19 cellular contexts compared by ENCODE assay signal in the genomic region with DNA sequence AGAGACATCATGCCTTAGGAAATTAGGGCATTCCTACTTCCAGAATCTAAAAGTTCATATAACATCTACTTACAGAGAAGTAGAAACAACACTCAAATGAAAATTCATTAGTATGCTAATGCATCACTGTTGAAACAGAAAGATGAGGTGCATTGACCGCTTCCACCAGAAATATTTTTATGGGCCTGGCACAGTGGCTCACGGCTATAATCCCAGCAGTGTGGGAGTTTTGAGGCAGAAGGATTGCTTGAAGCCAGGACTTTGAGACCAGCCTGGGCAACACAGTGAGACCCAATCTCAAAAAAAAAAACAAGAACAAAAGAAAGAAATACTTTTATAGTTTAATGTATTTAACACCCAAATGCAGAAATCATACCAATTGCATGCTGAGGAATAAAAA.
DNase-seq lines count a peak whose midpoint lies in the region; ATAC-seq, FAIRE-seq and TF ChIP-seq lines count a peak whose summit lies in the region.
"Had no signal": no experiment of that assay in that cellular context is flagged by ENCODE, and none has a peak within 500 bp of the region (broad histone marks: within the 10 kb centered on the region; RNA-seq: fewer than 3 reads in every experiment).

No MANE protein-coding gene starts in this region.

- H3K4me3 ChIP-seq in Caco-2 (ENCODE audit: low read depth, low read length) (no peak overlapping the region), Panc1 (ENCODE audit: low read depth in 2 of 2, low read length in 2 of 2) (no peak overlapping the region), K562 (no peak overlapping the region), trophoblast cell (ENCODE audit: low read depth, low read length) (no peak overlapping the region)
- H3K4me3 ChIP-seq: BLaER1 treated with 17β-estradiol and CSF1 and Interleukin-3, amounts not matched to agents 10 nM and 100 nM had no signal

- H2BK5ac ChIP-seq in trophoblast cell (ENCODE audit: low read depth, low read length, poor library complexity): no peak overlapping the region

- peaks cover 2% of the 10 kb centered on the region for H3K79me1 ChIP-seq in trophoblast cell (ENCODE audit: low read length)

- no peaks in the 10 kb centered on the region for H3K27me3 Mint-ChIP-seq in Caco-2 (ENCODE audit: insufficient read depth, unreplicated experiment)
- H3K27me3 Mint-ChIP-seq in Calu3 (ENCODE audit: unreplicated experiment): no peaks in the 10 kb centered on the region
- H3K27me3 Mint-ChIP-seq: CD4-positive, CD25-positive, alpha-beta regulatory T cell had no signal

- H2AFZ ChIP-seq in K562 (ENCODE audit: low read depth, low read length) (no peak overlapping the region), trophoblast cell (ENCODE audit: insufficient read depth, low read length, poor library complexity) (no peak overlapping the region)

- TF ChIP-seq RAD21 in K562 (CRISPR knock-in tag; conservative IDR thresholded peaks at IDR 0.05 in 1 of 2, IDR thresholded peaks at IDR 0.05 in 1 of 2): no peak

- TF ChIP-seq POLR2A in K562 (conservative IDR thresholded peaks at IDR 0.05): no peak

- H3K4me1 Mint-ChIP-seq in Caco-2 (ENCODE audit: low read depth, unreplicated experiment) (peaks cover 37% of the 10 kb centered on the region), Calu3 (ENCODE audit: low read depth, unreplicated experiment) (no peaks in the 10 kb centered on the region)
- H3K4me1 Mint-ChIP-seq: CD4-positive, CD25-positive, alpha-beta regulatory T cell had no signal

- H2AK5ac ChIP-seq in trophoblast cell (ENCODE audit: low read length): no peak overlapping the region

- FAIRE-seq in K562 (lab: Jason Lieb, UNC): no peak
- FAIRE-seq: A204.1, D721Med, GM12892 had no signal

- H3K27ac ChIP-seq in Panc1 (ENCODE audit: low read length) (peak overlapping the region; percentile 83), K562 (ENCODE audit: extremely low read depth, low read depth, low read length) (no peak overlapping the region), trophoblast cell (ENCODE audit: low read depth, low read length) (no peak overlapping the region)
- H3K27ac ChIP-seq: BLaER1 treated with 17β-estradiol and CSF1 and Interleukin-3, amounts not matched to agents 10 nM and 100 nM; HL-60 had no signal

- H3K27ac Mint-ChIP-seq in Caco-2 (ENCODE audit: unreplicated experiment) (peak overlapping the region; percentile 93), Calu3 (ENCODE audit: unreplicated experiment) (no peak overlapping the region)
- H3K27ac Mint-ChIP-seq: CD4-positive, CD25-positive, alpha-beta regulatory T cell; HFFc6 had no signal

- BruUV-seq in Caco-2 (replicated peaks; lab: Mats Ljungman, UMichigan): no TSS peak
- BruUV-seq in Panc1 (replicated peaks; lab: Mats Ljungman, UMichigan): no TSS peak
- BruUV-seq in K562 (replicated peaks; lab: Mats Ljungman, UMichigan): no TSS peak
- BruUV-seq in Calu3 (replicated peaks; lab: Mats Ljungman, UMichigan): no TSS peak

- H3K9me3 Mint-ChIP-seq in Caco-2 (ENCODE audit: unreplicated experiment): peaks cover 13% of the 10 kb centered on the region
- H3K9me3 Mint-ChIP-seq in Calu3 (ENCODE audit: low read depth, unreplicated experiment): no peaks in the 10 kb centered on the region
- H3K9me3 Mint-ChIP-seq: HFFc6 had no signal

- no peak overlapping the region for H4K12ac ChIP-seq in trophoblast cell (ENCODE audit: low read depth, low read length)

- H2BK120ac ChIP-seq in trophoblast cell (ENCODE audit: insufficient read depth, low read length, poor library complexity): peak overlapping the region; percentile 61

- H3K27me3 ChIP-seq in Caco-2 (replicated peaks; ENCODE audit: control insufficient read depth, insufficient read depth, low read length): no peaks in the 10 kb centered on the region
- H3K27me3 ChIP-seq in Panc1 (ENCODE audit: control insufficient read depth, insufficient read depth, low read length): no peaks in the 10 kb centered on the region
- H3K27me3 ChIP-seq in K562 (ENCODE audit: control insufficient read depth in 2 of 2, insufficient read depth in 2 of 2, low read length in 2 of 2): peaks cover 0 to 1% of the 10 kb centered on the region in 2 experiments; a peak in 2 of 5 replicates
- no peaks in the 10 kb centered on the region for H3K27me3 ChIP-seq in trophoblast cell (ENCODE audit: insufficient read depth, low read length)
- H3K27me3 ChIP-seq: BLaER1 treated with 17β-estradiol and CSF1 and Interleukin-3, amounts not matched to agents 10 nM and 100 nM had no signal

- no peak overlapping the region for H3K4ac ChIP-seq in trophoblast cell (ENCODE audit: low read depth, low read length)

- H3K4me3 Mint-ChIP-seq in Caco-2 (ENCODE audit: unreplicated experiment): no peak overlapping the region
- H3K4me3 Mint-ChIP-seq in Calu3 (ENCODE audit: low read depth, unreplicated experiment): no peak overlapping the region
- H3K4me3 Mint-ChIP-seq: CD4-positive, CD25-positive, alpha-beta regulatory T cell; H9; HFFc6 had no signal

- CTCF ChIA-PET in Caco-2 (lab: Charles Lee) (no interaction called here), Panc1 (lab: Charles Lee) (interaction anchor here (0.7 kb wide), 1 partner anchor 18 kb away, joined by 6 read pairs; no protein-coding TSS in a partner anchor), K562 (lab: Yijun Ruan, JAX; ENCODE audit: low intra/inter-chr PET ratio) (no interaction called here), Calu3 (lab: Charles Lee) (no interaction called here)

- peaks cover 11% of the 10 kb centered on the region for H3K36me3 Mint-ChIP-seq in Caco-2 (ENCODE audit: insufficient read depth, unreplicated experiment)
- H3K36me3 Mint-ChIP-seq in Calu3 (ENCODE audit: insufficient read depth, unreplicated experiment): no peaks in the 10 kb centered on the region
- H3K36me3 Mint-ChIP-seq: CD4-positive, CD25-positive, alpha-beta regulatory T cell had no signal

- H3K4me2 ChIP-seq in K562 (ENCODE audit: insufficient read depth, low read length) (no peak overlapping the region), trophoblast cell (ENCODE audit: low read length) (no peak overlapping the region)
- H3K4me2 ChIP-seq: BLaER1 treated with 17β-estradiol and CSF1 and Interleukin-3, amounts not matched to agents 10 nM and 100 nM had no signal

- H3K23ac ChIP-seq in trophoblast cell (ENCODE audit: low read length): no peak overlapping the region

- DNase-seq in Caco-2 (no peak), Panc1 (ENCODE audit: low read depth, low spot score) (no peak), K562 (ENCODE audit: extremely low read depth in 1 of 4, low spot score in 3 of 4) (no peak), trophoblast cell (no peak), cerebellum (ENCODE audit: low spot score) (no peak), NCI-H187 treated with DMSO at 0.1 percent for 48 hours (lab: John Stamatoyannopoulos, UW) (no peak), Calu3 (no peak)
- DNase-seq: CD4-positive, CD25-positive, alpha-beta regulatory T cell; DMS153; DMS79 treated with DMSO at 0.1 percent for 48 hours; EL; GOT3; H9; HFFc6 had no signal

- POLR2A ChIA-PET in Caco-2 (lab: Charles Lee) (no interaction called here), Panc1 (lab: Charles Lee) (no interaction called here), K562 (lab: Yijun Ruan, JAX) (no interaction called here)

- no peaks in the 10 kb centered on the region for H3K9me1 ChIP-seq in K562 (ENCODE audit: control insufficient read depth, insufficient read depth, low read length)

- H3K36me3 ChIP-seq in Caco-2 (ENCODE audit: control insufficient read depth, insufficient read depth, low read length) (no peaks in the 10 kb centered on the region), Panc1 (ENCODE audit: control insufficient read depth, insufficient read depth, low read length) (no peaks in the 10 kb centered on the region), K562 (ENCODE audit: control insufficient read depth, insufficient read depth, low read length) (no peaks in the 10 kb centered on the region), trophoblast cell (ENCODE audit: control insufficient read depth in 1 of 2, insufficient read depth in 2 of 2, low read length in 2 of 2) (no peaks in the 10 kb centered on the region)
- H3K36me3 ChIP-seq: BLaER1 treated with 17β-estradiol and CSF1 and Interleukin-3, amounts not matched to agents 10 nM and 100 nM had no signal

- H3K9me3 ChIP-seq in Caco-2 (no peaks in the 10 kb centered on the region), Panc1 (ENCODE audit: control insufficient read depth, insufficient read depth, low read depth, low read length) (no peaks in the 10 kb centered on the region), K562 (replicated peaks; ENCODE audit: control insufficient read depth, insufficient read depth, low read depth, low read length) (no peaks in the 10 kb centered on the region), trophoblast cell (ENCODE audit: insufficient read depth, low read depth, low read length) (no peaks in the 10 kb centered on the region)
- H3K9me3 ChIP-seq: BLaER1 treated with 17β-estradiol and CSF1 and Interleukin-3, amounts not matched to agents 10 nM and 100 nM had no signal

- no peak for TF ChIP-seq CTCF in Caco-2 (IDR thresholded peaks at IDR 0.05; ENCODE audit: insufficient read depth in 1 of 2, low read depth in 1 of 2, low read length in 1 of 2, severe bottlenecking in 1 of 2, unreplicated experiment in 1 of 2)
- TF ChIP-seq CTCF in Panc1 (IDR thresholded peaks at IDR 0.05): no peak
- no peak for TF ChIP-seq CTCF in K562 (IDR thresholded peaks at IDR 0.05 in 2 of 3, conservative IDR thresholded peaks at IDR 0.05 in 1 of 3; ENCODE audit: insufficient read depth in 2 of 3, low read depth in 1 of 3, low read length in 3 of 3)
- no peak for TF ChIP-seq CTCF in Calu3 (IDR thresholded peaks at IDR 0.05; ENCODE audit: unreplicated experiment)

- H3K79me2 ChIP-seq in K562 (ENCODE audit: control insufficient read depth, insufficient read depth, low read length) (no peaks in the 10 kb centered on the region), trophoblast cell (ENCODE audit: control insufficient read depth, insufficient read depth, low read length, poor library complexity) (no peaks in the 10 kb centered on the region)

- TF ChIP-seq EP300 in K562 (IDR thresholded peaks at IDR 0.05; ENCODE audit: low read length): no peak

- in situ Hi-C loops in Panc1 (cut with HindIII; ENCODE audit: low pct_unique_long_range_greater_than_20kb, low sequenced_read_pairs): no loop called here
- in situ Hi-C loops in K562 (cut with MboI): no loop called here

- no peak overlapping the region for H3K18ac ChIP-seq in trophoblast cell (ENCODE audit: low read length)

- no peak overlapping the region for H3K14ac ChIP-seq in trophoblast cell (ENCODE audit: low read length)

- no peak for ATAC-seq in Panc1
- ATAC-seq in K562: no peak

- H4K20me1 ChIP-seq in K562 (replicated peaks; ENCODE audit: control insufficient read depth, insufficient read depth, low read length): no peaks in the 10 kb centered on the region
- H4K20me1 ChIP-seq: BLaER1 treated with 17β-estradiol and CSF1 and Interleukin-3, amounts not matched to agents 10 nM and 100 nM had no signal

- H2BK12ac ChIP-seq in trophoblast cell (ENCODE audit: low read length): no peak overlapping the region

- H3K9ac ChIP-seq in K562 (ENCODE audit: insufficient read depth in 1 of 2, low read depth in 2 of 2, low read length in 2 of 2) (no peak overlapping the region), trophoblast cell (ENCODE audit: low read length) (no peak overlapping the region)
- H3K9ac ChIP-seq: BLaER1 treated with 17β-estradiol and CSF1 and Interleukin-3, amounts not matched to agents 10 nM and 100 nM had no signal

- H4K91ac ChIP-seq in trophoblast cell (ENCODE audit: low read depth, low read length): no peak overlapping the region

- WGBS in K562 (ENCODE audit: insufficient coverage, low coverage, missing lambda C conversion rate): 39% methylated on average over 2 of the region's 2 CpGs
- WGBS in trophoblast cell (ENCODE audit: extremely low coverage, insufficient coverage, insufficient read length): no CpG with 5 or more reads among the region's 2 CpGs

- H3K4me1 ChIP-seq in Caco-2 (peaks cover 27% of the 10 kb centered on the region), Panc1 (ENCODE audit: control insufficient read depth, insufficient read depth, low read length) (0 out of 2 replicates have a peak, but pooled peaks cover 6% of the 10 kb centered on the region), K562 (replicated peaks in 1 of 2; ENCODE audit: control insufficient read depth in 2 of 2, insufficient read depth in 2 of 2, low read length in 2 of 2) (no peaks in the 10 kb centered on the region), trophoblast cell (ENCODE audit: control insufficient read depth in 1 of 2, insufficient read depth in 2 of 2, low read length in 2 of 2) (peaks cover 0 to 3% of the 10 kb centered on the region in 2 experiments)

- H4K8ac ChIP-seq in trophoblast cell (ENCODE audit: low read depth, low read length): no peak overlapping the region

- intact Hi-C loops in Caco-2 (cut with micrococcal nuclease; ENCODE audit: unreplicated experiment): loop anchor here (1.0 kb wide), 6 partner anchors 10 to 95 kb away; no protein-coding TSS in a partner anchor
- intact Hi-C loops in Panc1 (cut with micrococcal nuclease; ENCODE audit: unreplicated experiment): no loop called here
- intact Hi-C loops in K562 (cut with micrococcal nuclease): no loop called here
- intact Hi-C loops in Calu3 (cut with micrococcal nuclease; ENCODE audit: unreplicated experiment): no loop called here
